Comparison of ENCODE assay signal across 24 cellular contexts in the genomic region with DNA sequence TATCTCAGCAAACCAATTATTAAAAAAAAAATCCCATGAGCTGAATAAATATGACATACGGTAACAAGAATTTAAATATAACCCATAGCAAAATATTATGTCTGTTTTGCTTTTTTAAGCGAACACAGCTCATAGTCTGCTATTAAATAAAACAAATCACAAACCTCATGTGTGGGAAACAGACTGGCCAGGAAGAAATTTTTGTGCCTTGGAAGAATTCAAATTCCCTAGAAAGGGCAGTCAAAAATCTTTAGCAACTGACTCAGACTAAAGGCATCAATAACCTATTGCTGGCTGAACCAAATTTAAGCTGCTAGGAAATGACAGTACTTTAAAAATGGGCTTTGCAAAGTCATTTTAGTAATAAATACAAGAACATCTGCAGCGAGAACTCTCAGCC.
"Had no signal": no experiment of that assay in that cellular context is flagged by ENCODE, and none has a peak within 500 bp of the region (broad histone marks: within the 10 kb centered on the region; RNA-seq: fewer than 3 reads in every experiment).

No MANE protein-coding gene starts in this region.

- H3K36me3 Mint-ChIP-seq: activated naive CD8-positive, alpha-beta T cell; memory B cell; naive thymus-derived CD8-positive, alpha-beta T cell; WTC11 had no signal

- H3K27ac Mint-ChIP-seq: activated CD4-positive, alpha-beta T cell treated with anti-CD3 and anti-CD28 coated beads for 36 hours; activated naive CD8-positive, alpha-beta T cell; brain; memory B cell; naive thymus-derived CD8-positive, alpha-beta T cell; stimulated activated effector memory CD8-positive, alpha-beta T cell treated with anti-CD3 and anti-CD28 coated beads, Interleukin-12 subunit alpha, Interleukin-12 subunit beta, amount 100 ng/mL, for 72 hours; T-helper 2 cell treated with Interferon-gamma antibody and Interleukin-4, amounts not matched to agents 5 μg/mL and 100 μg/mL, for 36 hours; WTC11 had no signal

- FAIRE-seq: colon, frontal cortex, pancreas had no signal

- H3K4me3 ChIP-seq: mucosa of descending colon, pancreas, right lobe of liver, smooth muscle cell, stomach, testis, upper lobe of left lung had no signal

- DNase-seq: activated CD4-positive, alpha-beta T cell treated with anti-CD3 and anti-CD28 coated beads for 36 hours; activated CD4-positive, alpha-beta T cell treated with anti-CD3 and anti-CD28 coated beads, Interleukin-2, amount 50 U/mL, for 48 hours; activated gamma-delta T cell treated with Interleukin-2 at 50 U/mL for 16 hours; amniotic stem cell; caudate nucleus; head of caudate nucleus; left ventricle myocardium superior; mucosa of descending colon; naive thymus-derived CD8-positive, alpha-beta T cell; pancreas; right lobe of liver; stimulated activated CD4-positive, alpha-beta T cell treated with anti-CD3 and anti-CD28 coated beads, Interleukin-4, amount 100 ng/mL, for 24 hours; stomach; testis; upper lobe of left lung had no signal

- H3K4me1 ChIP-seq: pancreas, testis, upper lobe of left lung had no signal

- H3K4me1 Mint-ChIP-seq: activated CD4-positive, alpha-beta T cell treated with anti-CD3 and anti-CD28 coated beads for 36 hours; memory B cell; naive thymus-derived CD8-positive, alpha-beta T cell; stimulated activated effector memory CD8-positive, alpha-beta T cell treated with anti-CD3 and anti-CD28 coated beads, Interleukin-12 subunit alpha, Interleukin-12 subunit beta, amount 100 ng/mL, for 72 hours; WTC11 had no signal

- H3K4me3 Mint-ChIP-seq: activated CD4-positive, alpha-beta T cell treated with anti-CD3 and anti-CD28 coated beads for 36 hours; activated naive CD8-positive, alpha-beta T cell; brain; memory B cell; naive thymus-derived CD8-positive, alpha-beta T cell; stimulated activated effector memory CD8-positive, alpha-beta T cell treated with anti-CD3 and anti-CD28 coated beads, Interleukin-12 subunit alpha, Interleukin-12 subunit beta, amount 100 ng/mL, for 72 hours; T-helper 2 cell treated with Interferon-gamma antibody and Interleukin-4, amounts not matched to agents 5 μg/mL and 100 μg/mL, for 36 hours; WTC11 had no signal

- H3K9me3 ChIP-seq: mucosa of descending colon, pancreas, right lobe of liver, stomach, testis, upper lobe of left lung had no signal

- H3K27ac ChIP-seq: pancreas, right lobe of liver, stomach, testis, upper lobe of left lung had no signal

- H3K9me3 Mint-ChIP-seq: brain; memory B cell; naive thymus-derived CD8-positive, alpha-beta T cell; stimulated activated effector memory CD8-positive, alpha-beta T cell treated with anti-CD3 and anti-CD28 coated beads, Interleukin-12 subunit alpha, Interleukin-12 subunit beta, amount 100 ng/mL, for 72 hours; T-helper 2 cell treated with Interferon-gamma antibody and Interleukin-4, amounts not matched to agents 5 μg/mL and 100 μg/mL, for 36 hours; WTC11 had no signal

- ATAC-seq: activated CD4-positive, alpha-beta T cell treated with anti-CD3 and anti-CD28 coated beads for 36 hours; left ventricle myocardium superior; mucosa of descending colon; naive thymus-derived CD8-positive, alpha-beta T cell; pancreas; right lobe of liver; stimulated activated effector memory CD8-positive, alpha-beta T cell treated with anti-CD3 and anti-CD28 coated beads, Interleukin-12 subunit alpha, Interleukin-12 subunit beta, amount 100 ng/mL, for 72 hours; WTC11 had no signal
